ENCODE assay signal across 13 cellular contexts in genomic region chr1:61426884-61427283, GRCh38.
"Had no signal": no experiment of that assay in that cellular context is flagged by ENCODE, and none has a peak within 500 bp of the region (broad histone marks: within the 10 kb centered on the region; RNA-seq: fewer than 3 reads in every experiment).

No MANE protein-coding gene starts in this region.

- H3K27me3 ChIP-seq: gastroesophageal sphincter, left lung had no signal

- H3K4me1 ChIP-seq: left lung had no signal

- H3K36me3 Mint-ChIP-seq: memory B cell; natural killer cell; stimulated activated effector memory CD8-positive, alpha-beta T cell treated with anti-CD3 and anti-CD28 coated beads, Interleukin-12 subunit alpha, Interleukin-12 subunit beta, amount 100 ng/mL, for 72 hours had no signal

- H3K4me1 Mint-ChIP-seq: stimulated activated effector memory CD8-positive, alpha-beta T cell treated with anti-CD3 and anti-CD28 coated beads, Interleukin-12 subunit alpha, Interleukin-12 subunit beta, amount 100 ng/mL, for 72 hours; T-cell had no signal

- H3K27ac ChIP-seq: left lung had no signal

- DNase-seq: activated naive CD4-positive, alpha-beta T cell treated with anti-CD3 and anti-CD28 coated beads, Interleukin-2, amount 50 U/mL, for 16 hours; activated T-cell treated with anti-CD3 and anti-CD28 coated beads for 4 hours; caudate nucleus; islet precursor cell; left lung; natural killer cell; nucleus accumbens; T-cell; T1000 had no signal

- H3K9me3 Mint-ChIP-seq: memory B cell; natural killer cell; stimulated activated effector memory CD8-positive, alpha-beta T cell treated with anti-CD3 and anti-CD28 coated beads, Interleukin-12 subunit alpha, Interleukin-12 subunit beta, amount 100 ng/mL, for 72 hours; T-cell had no signal

- H3K27me3 Mint-ChIP-seq: T-cell had no signal

- H3K27ac Mint-ChIP-seq: memory B cell; natural killer cell; stimulated activated effector memory CD8-positive, alpha-beta T cell treated with anti-CD3 and anti-CD28 coated beads, Interleukin-12 subunit alpha, Interleukin-12 subunit beta, amount 100 ng/mL, for 72 hours; T-cell had no signal

- H3K4me3 ChIP-seq: gastroesophageal sphincter, left lung had no signal

- ATAC-seq: activated CD4-positive, CD25-positive, alpha-beta regulatory T cell treated with anti-CD3 and anti-CD28 coated beads, Interleukin-2, amount 50 U/mL, for 24 hours; gastroesophageal sphincter; left lung; natural killer cell; stimulated activated effector memory CD8-positive, alpha-beta T cell treated with anti-CD3 and anti-CD28 coated beads, Interleukin-12 subunit alpha, Interleukin-12 subunit beta, amount 100 ng/mL, for 72 hours; T-cell had no signal

- H3K9me3 ChIP-seq: gastroesophageal sphincter, left lung had no signal

- H3K4me3 Mint-ChIP-seq: memory B cell; natural killer cell; stimulated activated effector memory CD8-positive, alpha-beta T cell treated with anti-CD3 and anti-CD28 coated beads, Interleukin-12 subunit alpha, Interleukin-12 subunit beta, amount 100 ng/mL, for 72 hours; T-cell had no signal
